In genomic region chr6:30913721-30914075, GRCh38 we compare ENCODE assay signal across 8 cellular contexts. TPM values are rescaled to one million over a fixed set of nuclear protein-coding genes. Genes with fewer than 3 reads are reported as not detected.
A peak's percentile ranks its signal among the peaks of the same experiment; 100 is the strongest.
DNase-seq lines count a peak whose midpoint lies in the region; ATAC-seq and TF ChIP-seq lines count a peak whose summit lies in the region.

No MANE protein-coding gene starts in this region.

- peaks cover 39% of the 10 kb centered on the region for H3K36me3 Mint-ChIP-seq in MCF 10A (ENCODE audit: insufficient read depth, unreplicated experiment)

- H3K9me3 ChIP-seq in mesodermal cell (ENCODE audit: control insufficient read depth, low read length) (no peaks in the 10 kb centered on the region), uterus (no peaks in the 10 kb centered on the region)

- peaks cover 7% of the 10 kb centered on the region for H3K4me1 ChIP-seq in mesodermal cell (ENCODE audit: control insufficient read depth, insufficient read depth, low read length, poor library complexity, severe bottlenecking)
- peaks cover 9 to 15% of the 10 kb centered on the region in 2 donors for H3K4me1 ChIP-seq in uterus

- no peaks in the 10 kb centered on the region for H3K27me3 Mint-ChIP-seq in MCF 10A (ENCODE audit: insufficient read depth, unreplicated experiment)

- peaks cover 25% of the 10 kb centered on the region for H3K4me1 Mint-ChIP-seq in MCF 10A (ENCODE audit: insufficient read depth, unreplicated experiment)

- no peaks in the 10 kb centered on the region for H3K9me3 Mint-ChIP-seq in MCF 10A (ENCODE audit: unreplicated experiment)

- TF ChIP-seq CTCF in AG04449 (IDR thresholded peaks at IDR 0.05; ENCODE audit: insufficient read depth, low read length, missing control alignments): no peak
- TF ChIP-seq CTCF in MCF 10A (IDR thresholded peaks at IDR 0.05; ENCODE audit: unreplicated experiment): peak; percentile 24
- no peak for TF ChIP-seq CTCF in uterus (IDR thresholded peaks at IDR 0.05)

- H3K27ac Mint-ChIP-seq in MCF 10A (ENCODE audit: low read depth, unreplicated experiment): peak overlapping the region; percentile 92

- no peak for TF ChIP-seq POLR2A in uterus (IDR thresholded peaks at IDR 0.05)

- ATAC-seq in HG03045 (IDR thresholded peaks at IDR 0.05; ENCODE audit: unreplicated experiment): peak; percentile 25

- whole genome bisulfite sequencing in mesodermal cell (ENCODE audit: insufficient coverage in 2 of 2), 2 experiments: 47% methylated on average over 26 to 28 of the region's 31 CpGs

- no peak for DNase-seq in AG04449 (ENCODE audit: low read depth, low spot score)
- DNase-seq in MCF 10A (ENCODE audit: unreplicated experiment): no peak
- no peak for DNase-seq in uterus
- DNase-seq in kidney glomerular epithelial cell (lab: John Stamatoyannopoulos, UW): no peak
- no peak for DNase-seq in RKO (ENCODE audit: low spot score)
- DNase-seq in NCI-H2227 (lab: John Stamatoyannopoulos, UW; ENCODE audit: unreplicated experiment): no peak

- BruUV-seq in MCF 10A (replicated peaks; lab: Mats Ljungman, UMichigan): no TSS peak

- H3K27ac ChIP-seq in mesodermal cell (ENCODE audit: low read depth, low read length, severe bottlenecking): no peak overlapping the region
- peak overlapping the region; percentile 91 to 96 for H3K27ac ChIP-seq in uterus

- H3K4me3 Mint-ChIP-seq in MCF 10A (ENCODE audit: unreplicated experiment): peak overlapping the region; percentile 77

- H3K36me3 ChIP-seq in mesodermal cell (ENCODE audit: control insufficient read depth, insufficient read depth, low read length) (peaks cover 64% of the 10 kb centered on the region), uterus (no peaks in the 10 kb centered on the region)

- CTCF ChIA-PET in AG04449 (lab: Yijun Ruan, JAX) (interaction anchor here (0.6 to 24.2 kb wide), 30 partner anchors 10 to 235 kb away, joined by 3 to 1346 read pairs (median 12); partner anchors contain the start of genes DDR1, MUCL3, PSORS1C1 and SFTA2), MCF 10A (lab: Yijun Ruan, JAX) (interaction anchor here (0.5 to 21.4 kb wide), 28 partner anchors 11 to 225 kb away, joined by 3 to 749 read pairs (median 7); partner anchors contain the start of genes DDR1, MUCL3, PSORS1C1 and SFTA2)

- no peaks in the 10 kb centered on the region for H3K27me3 ChIP-seq in uterus

- peak overlapping the region; percentile 60 for H3K4me3 ChIP-seq in AG04449 (ENCODE audit: low read depth, low read length)
- peak overlapping the region; percentile 28 for H3K4me3 ChIP-seq in mesodermal cell (ENCODE audit: extremely low read depth, insufficient read depth, low read length, poor library complexity, severe bottlenecking)
- H3K4me3 ChIP-seq in uterus: peak overlapping the region; percentile 47 to 48

- POLR2A ChIA-PET in AG04449 (lab: Yijun Ruan, JAX) (interaction anchor here (0.6 to 2.5 kb wide), 9 partner anchors 9 to 174 kb away, joined by 3 to 11 read pairs (median 4); no protein-coding TSS in a partner anchor), MCF 10A (lab: Yijun Ruan, JAX) (interaction anchor here (0.6 to 5.4 kb wide), 30 partner anchors 11 to 296 kb away, joined by 3 to 100 read pairs (median 6); partner anchors contain the start of genes DDR1, FLOT1, NRM and PPP1R10)

- intact Hi-C loops in MCF 10A (cut with micrococcal nuclease): loop anchor here (1.0 kb wide), 1 partner anchor 85 kb away; no protein-coding TSS in a partner anchor
- intact Hi-C loops in uterus (cut with DNase I; ENCODE audit: low total_unique reads): no loop called here

RNA-seq across cellular contexts. Expression of gene VARS2, which starts 0.3 kb away (rescaled TPM):
- 38.8 and 52.7 TPM in 2 replicates for total RNA-seq in MCF 10A (2022)
- polyA plus RNA-seq in mesodermal cell (2013, experiment 1 of 2): 27.9 TPM
- 22.3 TPM for polyA plus RNA-seq in mesodermal cell (2013, experiment 2 of 2)
- 10 to 100 TPM; 12.6 to 34.2 (median 22.4) TPM for total RNA-seq in uterus

RNA-seq across cellular contexts. Expression of gene GTF2H4, which starts 5.7 kb away (rescaled TPM):
- total RNA-seq in MCF 10A (2022): 30.6 and 33.9 TPM in 2 replicates
- polyA plus RNA-seq in mesodermal cell (2013, experiment 1 of 2): 45.8 TPM
- polyA plus RNA-seq in mesodermal cell (2013, experiment 2 of 2): 34.3 TPM
- total RNA-seq in uterus: 10 to 100 TPM in 3 of 4 donors, not detected in 1; 27.4 to 96.6 (median 65.2) TPM

RNA-seq across cellular contexts. Expression of gene SFTA2, which starts 18.3 kb away (rescaled TPM):
- total RNA-seq in MCF 10A (2022): not detected in 2 replicates
- not detected for polyA plus RNA-seq in mesodermal cell (2013, experiment 1 of 2)
- polyA plus RNA-seq in mesodermal cell (2013, experiment 2 of 2): not detected
- 1 to 10 TPM in 1 of 4 donors, not detected in 3; 1.1 TPM for total RNA-seq in uterus

RNA-seq across cellular contexts. Expression of gene MUCL3, which starts 27.1 kb away (rescaled TPM):
- total RNA-seq in MCF 10A (2022) (not detected in 2 replicates), uterus (under 1 TPM in 1 of 4 donors, not detected in 3; under 0.01 TPM)
- polyA plus RNA-seq in mesodermal cell (2013, experiment 1 of 2): not detected
- polyA plus RNA-seq in mesodermal cell (2013, experiment 2 of 2): not detected

RNA-seq across cellular contexts. Expression of gene DDR1, which starts 29.4 kb away (rescaled TPM):
- total RNA-seq in MCF 10A (2022) (59.7 and 66.0 TPM in 2 replicates), uterus (10 to 100 TPM in 2 of 4 donors, 1 to 10 TPM in 2; 2.1 to 74.1 (median 30.3) TPM)
- polyA plus RNA-seq in mesodermal cell (2013, experiment 1 of 2): 89.1 TPM
- polyA plus RNA-seq in mesodermal cell (2013, experiment 2 of 2): 68.7 TPM
